1 cellular context compared by ENCODE assay signal in genomic region chr3:120468635-120469295, GRCh38.
TF ChIP-seq lines count a peak whose summit lies in the region.

No MANE protein-coding gene starts in this region.

TF ChIP-seq in IMR-90, 13 proteins besides CTCF, POLR2A, EP300 and RAD21:
- TF ChIP-seq CHD1 (IDR thresholded peaks at IDR 0.05; ENCODE audit: low read depth, low read length) (no peak), CEBPB (IDR thresholded peaks at IDR 0.05; ENCODE audit: low read depth, low read length) (no peak), MAZ (IDR thresholded peaks at IDR 0.05; ENCODE audit: borderline replicate concordance, low read depth, low read length) (no peak), MXI1 (IDR thresholded peaks at IDR 0.05; ENCODE audit: borderline replicate concordance, low read depth, low read length) (no peak), FOS (IDR thresholded peaks at IDR 0.05; ENCODE audit: low read depth, low read length) (no peak), USF2 (IDR thresholded peaks at IDR 0.05; ENCODE audit: low read depth, low read length) (no peak)
